Comparison of ENCODE assay signal across 35 cellular contexts in genomic region chr1:200345516-200345915, GRCh38.
"Had no signal": no experiment of that assay in that cellular context is flagged by ENCODE, and none has a peak within 500 bp of the region (broad histone marks: within the 10 kb centered on the region; RNA-seq: fewer than 3 reads in every experiment).

No MANE protein-coding gene starts in this region.

- H3K9me3 ChIP-seq: ascending aorta had no signal

- ATAC-seq: activated CD8-positive, alpha-beta memory T cell treated with anti-CD3 and anti-CD28 coated beads, Interleukin-2, amount 10 ng/mL, durations not matched to agents 7 days and 5 days; activated CD8-positive, alpha-beta T cell treated with anti-CD3 and anti-CD28 coated beads, Interleukin-2, amount 10 ng/mL, durations not matched to agents 7 days and 5 days; activated naive CD8-positive, alpha-beta T cell treated with anti-CD3 and anti-CD28 coated beads, Interleukin-2, amount 50 U/mL, for 24 hours had no signal

- H3K4me3 Mint-ChIP-seq: activated B cell treated with CpG ODN at 0.5 μM for 24 hours; activated CD4-positive, alpha-beta memory T cell treated with anti-CD3 and anti-CD28 coated beads, Interleukin-2, amount 10 ng/mL, durations not matched to agents 7 days and 5 days; activated CD4-positive, alpha-beta T cell treated with anti-CD3 and anti-CD28 coated beads, Interleukin-2, amount 10 ng/mL, durations not matched to agents 24 days and 14 days; activated CD8-positive, alpha-beta memory T cell treated with anti-CD3 and anti-CD28 coated beads, Interleukin-2, amount 10 ng/mL, durations not matched to agents 7 days and 5 days; activated CD8-positive, alpha-beta T cell treated with anti-CD3 and anti-CD28 coated beads, Interleukin-2, amount 10 ng/mL, durations not matched to agents 7 days and 5 days; activated naive CD4-positive, alpha-beta T cell treated with anti-CD3 and anti-CD28 coated beads, Interleukin-2, amount 10 ng/mL, durations not matched to agents 7 days and 5 days; activated naive CD4-positive, alpha-beta T cell treated with anti-CD3 and anti-CD28 coated beads, Interleukin-2, amount 50 U/mL, for 24 hours; activated naive CD8-positive, alpha-beta T cell; activated naive CD8-positive, alpha-beta T cell treated with anti-CD3 and anti-CD28 coated beads, Interleukin-2, amount 10 ng/mL, durations not matched to agents 7 days and 5 days; activated naive CD8-positive, alpha-beta T cell treated with anti-CD3 and anti-CD28 coated beads, Interleukin-2, amount 50 U/mL, for 24 hours; activated T-cell treated with anti-CD3 and anti-CD28 coated beads, Interleukin-2, amount 50 U/mL, for 24 hours; brain; central memory CD8-positive, alpha-beta T cell; T-helper 1 cell treated with Interleukin-12 subunit alpha and Interleukin-12 subunit beta and Interleukin-4 antibody, amounts not matched to agents 30 μg/mL and 1 μg/mL, for 36 hours; T-helper 2 cell treated with Interferon-gamma antibody and Interleukin-4, amounts not matched to agents 5 μg/mL and 100 μg/mL, for 36 hours had no signal

- H3K9me3 Mint-ChIP-seq: activated B cell treated with CpG ODN at 0.5 μM for 24 hours; activated CD4-positive, alpha-beta memory T cell treated with anti-CD3 and anti-CD28 coated beads, Interleukin-2, amount 10 ng/mL, durations not matched to agents 7 days and 5 days; activated CD4-positive, alpha-beta T cell treated with anti-CD3 and anti-CD28 coated beads, Interleukin-2, amount 10 ng/mL, durations not matched to agents 24 days and 14 days; activated naive CD4-positive, alpha-beta T cell treated with anti-CD3 and anti-CD28 coated beads, Interleukin-2, amount 10 ng/mL, durations not matched to agents 7 days and 5 days; activated naive CD4-positive, alpha-beta T cell treated with anti-CD3 and anti-CD28 coated beads, Interleukin-2, amount 50 U/mL, for 24 hours; activated naive CD8-positive, alpha-beta T cell treated with anti-CD3 and anti-CD28 coated beads, Interleukin-2, amount 10 ng/mL, durations not matched to agents 7 days and 5 days; activated naive CD8-positive, alpha-beta T cell treated with anti-CD3 and anti-CD28 coated beads, Interleukin-2, amount 50 U/mL, for 24 hours; activated T-cell treated with anti-CD3 and anti-CD28 coated beads, Interleukin-2, amount 50 U/mL, for 24 hours; activated T-helper 2 cell treated with anti-CD3 and anti-CD28 coated beads, Interferon-gamma antibody, Interleukin-2, Interleukin-4, amounts not matched to agents 10 μg/mL and 5 μg/mL and 100 μg/mL, durations not matched to agents 14 hours and 24 hours and 36 hours; central memory CD8-positive, alpha-beta T cell; T-helper 1 cell treated with Interleukin-12 subunit alpha and Interleukin-12 subunit beta and Interleukin-4 antibody, amounts not matched to agents 30 μg/mL and 1 μg/mL, for 36 hours; T-helper 2 cell treated with Interferon-gamma antibody and Interleukin-4, amounts not matched to agents 5 μg/mL and 100 μg/mL, for 36 hours had no signal

- H3K4me1 Mint-ChIP-seq: activated naive CD4-positive, alpha-beta T cell treated with anti-CD3 and anti-CD28 coated beads, Interleukin-2, amount 50 U/mL, for 24 hours; brain; central memory CD8-positive, alpha-beta T cell had no signal

- H3K36me3 ChIP-seq: ascending aorta, cardiac muscle cell had no signal

- H3K27ac Mint-ChIP-seq: activated B cell treated with CpG ODN at 0.5 μM for 24 hours; activated CD4-positive, alpha-beta memory T cell treated with anti-CD3 and anti-CD28 coated beads, Interleukin-2, amount 10 ng/mL, durations not matched to agents 7 days and 5 days; activated CD4-positive, alpha-beta T cell treated with anti-CD3 and anti-CD28 coated beads, Interleukin-2, amount 10 ng/mL, durations not matched to agents 24 days and 14 days; activated CD8-positive, alpha-beta memory T cell treated with anti-CD3 and anti-CD28 coated beads, Interleukin-2, amount 10 ng/mL, durations not matched to agents 7 days and 5 days; activated CD8-positive, alpha-beta T cell treated with anti-CD3 and anti-CD28 coated beads, Interleukin-2, amount 10 ng/mL, durations not matched to agents 7 days and 5 days; activated naive CD4-positive, alpha-beta T cell treated with anti-CD3 and anti-CD28 coated beads, Interleukin-2, amount 10 ng/mL, durations not matched to agents 7 days and 5 days; activated naive CD4-positive, alpha-beta T cell treated with anti-CD3 and anti-CD28 coated beads, Interleukin-2, amount 50 U/mL, for 24 hours; activated naive CD8-positive, alpha-beta T cell; activated naive CD8-positive, alpha-beta T cell treated with anti-CD3 and anti-CD28 coated beads, Interleukin-2, amount 10 ng/mL, durations not matched to agents 7 days and 5 days; activated naive CD8-positive, alpha-beta T cell treated with anti-CD3 and anti-CD28 coated beads, Interleukin-2, amount 50 U/mL, for 24 hours; activated T-cell treated with anti-CD3 and anti-CD28 coated beads, Interleukin-2, amount 50 U/mL, for 24 hours; activated T-helper 2 cell treated with anti-CD3 and anti-CD28 coated beads, Interferon-gamma antibody, Interleukin-2, Interleukin-4, amounts not matched to agents 10 μg/mL and 5 μg/mL and 100 μg/mL, durations not matched to agents 14 hours and 24 hours and 36 hours; brain; T-helper 1 cell treated with Interleukin-12 subunit alpha and Interleukin-12 subunit beta and Interleukin-4 antibody, amounts not matched to agents 30 μg/mL and 1 μg/mL, for 36 hours; T-helper 2 cell treated with Interferon-gamma antibody and Interleukin-4, amounts not matched to agents 5 μg/mL and 100 μg/mL, for 36 hours had no signal

- H3K27me3 ChIP-seq: ascending aorta, cardiac muscle cell had no signal

- H3K4me3 ChIP-seq: ascending aorta, cardiac muscle cell had no signal

- H3K36me3 Mint-ChIP-seq: activated CD8-positive, alpha-beta memory T cell treated with anti-CD3 and anti-CD28 coated beads, Interleukin-2, amount 10 ng/mL, durations not matched to agents 7 days and 5 days; activated naive CD4-positive, alpha-beta T cell treated with anti-CD3 and anti-CD28 coated beads, Interleukin-2, amount 10 ng/mL, durations not matched to agents 7 days and 5 days; activated naive CD4-positive, alpha-beta T cell treated with anti-CD3 and anti-CD28 coated beads, Interleukin-2, amount 50 U/mL, for 24 hours; activated naive CD8-positive, alpha-beta T cell; activated naive CD8-positive, alpha-beta T cell treated with anti-CD3 and anti-CD28 coated beads, Interleukin-2, amount 10 ng/mL, durations not matched to agents 7 days and 5 days; brain had no signal

- H3K27ac ChIP-seq: ascending aorta, cardiac muscle cell, VCaP had no signal

- H3K27me3 Mint-ChIP-seq: activated B cell treated with CpG ODN at 0.5 μM for 24 hours; activated naive CD4-positive, alpha-beta T cell treated with anti-CD3 and anti-CD28 coated beads, Interleukin-2, amount 50 U/mL, for 24 hours; activated naive CD8-positive, alpha-beta T cell; activated naive CD8-positive, alpha-beta T cell treated with anti-CD3 and anti-CD28 coated beads, Interleukin-2, amount 50 U/mL, for 24 hours; activated T-cell treated with anti-CD3 and anti-CD28 coated beads, Interleukin-2, amount 50 U/mL, for 24 hours; central memory CD8-positive, alpha-beta T cell had no signal

- DNase-seq: activated B cell treated with CpG ODN at 0.5 μM for 24 hours; activated CD4-positive, alpha-beta memory T cell treated with anti-CD3 and anti-CD28 coated beads, Interleukin-2, amount 10 ng/mL, durations not matched to agents 7 days and 5 days; activated CD4-positive, alpha-beta T cell treated with anti-CD3 and anti-CD28 coated beads for 4 hours; activated CD4-positive, alpha-beta T cell treated with anti-CD3 and anti-CD28 coated beads, Interleukin-2, amount 10 ng/mL, durations not matched to agents 24 days and 14 days; activated CD4-positive, alpha-beta T cell treated with anti-CD3 and anti-CD28 coated beads, Interleukin-2, amount 50 U/mL, for 1 hour; activated CD4-positive, alpha-beta T cell treated with anti-CD3 and anti-CD28 coated beads, Interleukin-2, amount 50 U/mL, for 48 hours; activated CD4-positive, CD25-positive, alpha-beta regulatory T cell treated with anti-CD3 and anti-CD28 coated beads, Interleukin-2, amount 50 U/mL, for 72 hours; activated CD8-positive, alpha-beta memory T cell treated with anti-CD3 and anti-CD28 coated beads for 24 hours; activated CD8-positive, alpha-beta memory T cell treated with anti-CD3 and anti-CD28 coated beads, Interleukin-2, amount 10 ng/mL, durations not matched to agents 7 days and 5 days; activated CD8-positive, alpha-beta memory T cell treated with anti-CD3 and anti-CD28 coated beads, Interleukin-2, amount 50 U/mL, for 48 hours; activated CD8-positive, alpha-beta T cell treated with anti-CD3 and anti-CD28 coated beads, Interleukin-2, amount 10 ng/mL, durations not matched to agents 7 days and 5 days; activated effector memory CD4-positive, alpha-beta T cell treated with Interleukin-2 at 50 U/mL for 16 hours; activated gamma-delta T cell; activated naive CD4-positive, alpha-beta T cell treated with anti-CD3 and anti-CD28 coated beads, Interleukin-2, amount 10 ng/mL, durations not matched to agents 7 days and 5 days; activated naive CD4-positive, alpha-beta T cell treated with Interleukin-2 at 50 U/mL for 16 hours; activated naive CD8-positive, alpha-beta T cell treated with anti-CD3 and anti-CD28 coated beads, Interleukin-2, amount 10 ng/mL, durations not matched to agents 7 days and 5 days; activated naive CD8-positive, alpha-beta T cell treated with anti-CD3 and anti-CD28 coated beads, Interleukin-2, amount 50 U/mL, for 24 hours; activated T-cell treated with anti-CD3 and anti-CD28 coated beads, Interleukin-2, amount 50 U/mL, for 24 hours; activated T-cell treated with anti-CD3 and anti-CD28 coated beads, Interleukin-2, amount 50 U/mL, for 48 hours; amygdala; anterior cingulate cortex; caudate nucleus; T-helper 1 cell; T-helper 2 cell; T-helper 9 cell had no signal

- H3K4me1 ChIP-seq: ascending aorta had no signal
